In the genomic region with DNA sequence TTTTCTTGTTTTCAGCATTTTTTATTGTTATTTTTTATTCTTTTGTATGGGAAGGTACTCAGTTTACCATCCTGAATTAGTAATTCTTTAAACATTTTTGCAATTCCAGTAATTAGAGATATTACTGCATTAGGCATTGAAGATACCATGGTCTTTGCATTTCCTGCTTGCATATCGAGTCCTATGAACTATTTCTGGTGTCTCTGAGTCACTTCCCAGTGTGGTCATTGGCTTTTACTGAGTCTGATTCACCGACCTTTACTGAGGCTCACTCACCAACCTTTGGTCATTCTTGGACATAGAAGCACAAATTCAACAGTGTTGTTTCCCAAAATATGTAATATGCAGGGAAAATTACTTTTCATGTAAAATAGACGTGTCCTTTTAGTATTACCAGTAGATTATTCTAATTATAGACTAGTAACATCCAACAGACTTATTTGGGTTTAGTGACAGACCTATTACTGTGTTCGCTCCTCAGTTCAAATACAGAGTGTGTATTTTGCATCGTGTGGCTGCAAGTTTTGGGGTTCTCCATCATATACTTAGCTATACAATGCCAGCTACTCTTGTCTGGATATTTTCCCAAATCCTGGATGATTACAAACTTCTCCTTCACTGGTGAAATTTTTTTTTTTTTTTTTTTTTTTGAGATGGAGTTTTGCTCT, we compare ENCODE assay signal across 12 cellular contexts.
A peak's percentile ranks its signal among the peaks of the same experiment; 100 is the strongest.
DNase-seq lines count a peak whose midpoint lies in the region; ATAC-seq, FAIRE-seq and TF ChIP-seq lines count a peak whose summit lies in the region.
"Had no signal": no experiment of that assay in that cellular context is flagged by ENCODE, and none has a peak within 500 bp of the region (broad histone marks: within the 10 kb centered on the region; RNA-seq: fewer than 3 reads in every experiment).

No MANE protein-coding gene starts in this region.

- H3K27me3 ChIP-seq in bronchial epithelial cell (ENCODE audit: control insufficient read depth, insufficient read depth, low read length) (no peaks in the 10 kb centered on the region), osteoblast (ENCODE audit: insufficient read depth, low read length) (no peaks in the 10 kb centered on the region), right cardiac atrium (ENCODE audit: control insufficient read depth, insufficient read depth) (no peaks in the 10 kb centered on the region)

- H3K9me3 ChIP-seq in osteoblast (ENCODE audit: low read depth, low read length) = no peaks in the 10 kb centered on the region
- no peaks in the 10 kb centered on the region for H3K9me3 ChIP-seq in right cardiac atrium (ENCODE audit: control insufficient read depth, low read length)

- H4K20me1 ChIP-seq in osteoblast (ENCODE audit: insufficient read depth, low read length) = no peaks in the 10 kb centered on the region

- no peaks in the 10 kb centered on the region for H3K79me2 ChIP-seq in osteoblast (ENCODE audit: insufficient read depth, low read length)

- 57% methylated on average over 5 of the region's 5 CpGs for WGBS in right cardiac atrium

- DNase-seq in GDM1 (lab: John Stamatoyannopoulos, UW) (peak; percentile 22), LoVo (ENCODE audit: low spot score) (peak; percentile 57), bronchial epithelial cell (ENCODE audit: low read depth) (peak; percentile 84), osteoblast (ENCODE audit: insufficient read length, low spot score, missing footprints) (peak; percentile 97), right cardiac atrium (no peak), cardiac septum (ENCODE audit: low spot score) (no peak)
- DNase-seq: activated T-cell treated with anti-CD3 and anti-CD28 coated beads, Interleukin-2, amount 50 U/mL, for 48 hours; NCI-H345 had no signal

- H3K27ac ChIP-seq in osteoblast (ENCODE audit: low read depth, low read length) (peak overlapping the region; percentile 65), right cardiac atrium (ENCODE audit: low read length) (no peak overlapping the region)
- H3K27ac ChIP-seq: skin epidermis had no signal

- intact Hi-C loops in right cardiac atrium (cut with DNase I) = no loop called here
- intact Hi-C loops in cardiac septum (cut with DNase I) = no loop called here

- FAIRE-seq in bronchial epithelial cell (lab: Jason Lieb, UNC) = no peak
- FAIRE-seq: G401.6 had no signal

- H3K36me3 ChIP-seq in bronchial epithelial cell (ENCODE audit: control insufficient read depth, insufficient read depth, low read length) (no peaks in the 10 kb centered on the region), osteoblast (ENCODE audit: insufficient read depth, low read length) (no peaks in the 10 kb centered on the region)

- H3K4me1 ChIP-seq in osteoblast (ENCODE audit: insufficient read depth, low read length) (peaks cover 32% of the 10 kb centered on the region), right cardiac atrium (ENCODE audit: control insufficient read depth, insufficient read depth, low read length) (no peaks in the 10 kb centered on the region)

- no peak overlapping the region for H3K4me3 ChIP-seq in bronchial epithelial cell (ENCODE audit: low read depth, low read length)
- no peak overlapping the region for H3K4me3 ChIP-seq in osteoblast (ENCODE audit: insufficient read depth, low read length)
- no peak overlapping the region for H3K4me3 ChIP-seq in right cardiac atrium (ENCODE audit: low read length)
- H3K4me3 ChIP-seq: skin epidermis had no signal

- ATAC-seq in GM18517 (IDR thresholded peaks at IDR 0.05; ENCODE audit: unreplicated experiment) (no peak), right cardiac atrium (no peak), GM18520 (IDR thresholded peaks at IDR 0.05; ENCODE audit: unreplicated experiment) (no peak)

- TF ChIP-seq CTCF in bronchial epithelial cell (IDR thresholded peaks at IDR 0.05; ENCODE audit: insufficient read depth, low read length, severe bottlenecking) (no peak), osteoblast (IDR thresholded peaks at IDR 0.05; ENCODE audit: extremely low read depth, low read depth, low read length) (no peak)

- H3K4me2 ChIP-seq in osteoblast (ENCODE audit: insufficient read depth, low read length) = peak overlapping the region; percentile 25

- H2AFZ ChIP-seq in osteoblast (ENCODE audit: low read length) = no peak overlapping the region

Comparison
In these comparisons a context has a peak if more than half of its experiments do, and no peak if none do; other contexts are left out.
1. DNase-seq: peak in GDM1 (single experiment), LoVo (single experiment), bronchial epithelial cell (single experiment) and osteoblast (single experiment); none in right cardiac atrium (0 of 3) and cardiac septum (single experiment).